25 cellular contexts compared by ENCODE assay signal in the genomic region with DNA sequence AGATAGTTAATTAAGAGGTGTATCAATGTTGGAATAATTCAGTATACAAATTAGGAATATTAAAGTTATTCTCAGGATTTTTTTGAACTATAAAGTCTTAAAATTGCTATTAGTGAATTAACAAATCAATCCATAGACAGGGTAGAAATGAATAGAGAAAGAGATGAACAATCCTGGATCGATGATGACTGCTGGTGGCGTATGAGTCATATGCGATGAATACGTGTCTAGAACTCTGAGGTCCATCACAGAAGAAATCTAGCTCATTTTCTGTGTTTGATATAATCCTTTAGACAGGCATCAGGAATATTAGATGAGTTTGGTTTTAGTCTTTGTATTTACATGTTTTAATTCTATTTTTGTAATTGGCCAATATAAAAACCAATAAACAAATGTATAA.
"Had no signal": no experiment of that assay in that cellular context is flagged by ENCODE, and none has a peak within 500 bp of the region (broad histone marks: within the 10 kb centered on the region; RNA-seq: fewer than 3 reads in every experiment).

No MANE protein-coding gene starts in this region.

- H3K27ac Mint-ChIP-seq: activated CD4-positive, alpha-beta T cell treated with anti-CD3 and anti-CD28 coated beads, Interleukin-2, amount 10 ng/mL, durations not matched to agents 24 days and 14 days; activated CD8-positive, alpha-beta memory T cell treated with anti-CD3 and anti-CD28 coated beads, Interleukin-2, amount 10 ng/mL, durations not matched to agents 7 days and 5 days; activated CD8-positive, alpha-beta T cell treated with anti-CD3 and anti-CD28 coated beads for 36 hours; activated T-helper 1 cell treated with anti-CD3 and anti-CD28 coated beads, Interleukin-12 subunit alpha, Interleukin-12 subunit beta, Interleukin-2, Interleukin-4 antibody, amounts not matched to agents 30 ng/mL and 10 ng/mL and 1 ng/mL, durations not matched to agents 14 hours and 24 hours and 36 hours; endodermal cell; mesothelial cell of epicardium; naive thymus-derived CD8-positive, alpha-beta T cell had no signal

- H3K9me3 ChIP-seq: left lung, spleen, testis had no signal

- ATAC-seq: activated CD8-positive, alpha-beta memory T cell treated with anti-CD3 and anti-CD28 coated beads, Interleukin-2, amount 10 ng/mL, durations not matched to agents 7 days and 5 days; activated CD8-positive, alpha-beta T cell treated with anti-CD3 and anti-CD28 coated beads for 36 hours; left lung; naive thymus-derived CD8-positive, alpha-beta T cell had no signal

- H3K4me3 ChIP-seq: coronary artery, left lung, lung, spleen, testis, uterus had no signal

- H3K36me3 Mint-ChIP-seq: activated CD8-positive, alpha-beta memory T cell treated with anti-CD3 and anti-CD28 coated beads, Interleukin-2, amount 10 ng/mL, durations not matched to agents 7 days and 5 days; activated naive CD4-positive, alpha-beta T cell treated with anti-CD3 and anti-CD28 coated beads, Interleukin-2, amount 50 U/mL, for 24 hours; brain; mesothelial cell of epicardium; naive thymus-derived CD8-positive, alpha-beta T cell had no signal

- H3K4me3 Mint-ChIP-seq: activated CD4-positive, alpha-beta T cell treated with anti-CD3 and anti-CD28 coated beads, Interleukin-2, amount 10 ng/mL, durations not matched to agents 24 days and 14 days; activated CD8-positive, alpha-beta memory T cell treated with anti-CD3 and anti-CD28 coated beads, Interleukin-2, amount 10 ng/mL, durations not matched to agents 7 days and 5 days; activated CD8-positive, alpha-beta T cell treated with anti-CD3 and anti-CD28 coated beads for 36 hours; activated naive CD4-positive, alpha-beta T cell treated with anti-CD3 and anti-CD28 coated beads, Interleukin-2, amount 50 U/mL, for 24 hours; activated T-helper 1 cell treated with anti-CD3 and anti-CD28 coated beads, Interleukin-12 subunit alpha, Interleukin-12 subunit beta, Interleukin-2, Interleukin-4 antibody, amounts not matched to agents 30 ng/mL and 10 ng/mL and 1 ng/mL, durations not matched to agents 14 hours and 24 hours and 36 hours; brain; endodermal cell; mesothelial cell of epicardium; naive thymus-derived CD8-positive, alpha-beta T cell had no signal

- DNase-seq: activated CD4-positive, alpha-beta T cell treated with anti-CD3 and anti-CD28 coated beads, Interleukin-2, amount 10 ng/mL, durations not matched to agents 24 days and 14 days; activated CD8-positive, alpha-beta memory T cell treated with anti-CD3 and anti-CD28 coated beads, Interleukin-2, amount 10 ng/mL, durations not matched to agents 7 days and 5 days; activated CD8-positive, alpha-beta T cell treated with anti-CD3 and anti-CD28 coated beads for 36 hours; activated gamma-delta T cell treated with Interleukin-2 at 50 U/mL for 16 hours; activated T-cell treated with anti-CD3 and anti-CD28 coated beads for 4 hours; anterior cingulate cortex; endodermal cell; erythroblast; foreskin fibroblast; left lung; naive thymus-derived CD8-positive, alpha-beta T cell; retina; spleen; stimulated activated CD4-positive, alpha-beta T cell treated with anti-CD3 and anti-CD28 coated beads, Interleukin-4, amount 100 ng/mL, for 1 hour; stimulated activated naive CD4-positive, alpha-beta T cell; testis; trophoblast cell; uterus had no signal

- H3K9me3 Mint-ChIP-seq: activated CD4-positive, alpha-beta T cell treated with anti-CD3 and anti-CD28 coated beads, Interleukin-2, amount 10 ng/mL, durations not matched to agents 24 days and 14 days; activated CD8-positive, alpha-beta T cell treated with anti-CD3 and anti-CD28 coated beads for 36 hours; activated naive CD4-positive, alpha-beta T cell treated with anti-CD3 and anti-CD28 coated beads, Interleukin-2, amount 50 U/mL, for 24 hours; activated T-helper 1 cell treated with anti-CD3 and anti-CD28 coated beads, Interleukin-12 subunit alpha, Interleukin-12 subunit beta, Interleukin-2, Interleukin-4 antibody, amounts not matched to agents 30 ng/mL and 10 ng/mL and 1 ng/mL, durations not matched to agents 14 hours and 24 hours and 36 hours; brain; endodermal cell; mesothelial cell of epicardium; naive thymus-derived CD8-positive, alpha-beta T cell had no signal

- H3K27me3 Mint-ChIP-seq: activated CD4-positive, alpha-beta T cell treated with anti-CD3 and anti-CD28 coated beads, Interleukin-2, amount 10 ng/mL, durations not matched to agents 24 days and 14 days; activated CD8-positive, alpha-beta memory T cell treated with anti-CD3 and anti-CD28 coated beads, Interleukin-2, amount 10 ng/mL, durations not matched to agents 7 days and 5 days had no signal

- H3K27me3 ChIP-seq: left lung, testis, uterus had no signal

- H3K27ac ChIP-seq: coronary artery, left lung, spleen, testis, uterus, VCaP had no signal

- H3K36me3 ChIP-seq: left lung, spleen, uterus had no signal

- H3K4me1 ChIP-seq: left lung, spleen, testis, uterus had no signal

- H3K4me1 Mint-ChIP-seq: activated CD4-positive, alpha-beta T cell treated with anti-CD3 and anti-CD28 coated beads, Interleukin-2, amount 10 ng/mL, durations not matched to agents 24 days and 14 days; activated CD8-positive, alpha-beta memory T cell treated with anti-CD3 and anti-CD28 coated beads, Interleukin-2, amount 10 ng/mL, durations not matched to agents 7 days and 5 days; activated naive CD4-positive, alpha-beta T cell treated with anti-CD3 and anti-CD28 coated beads, Interleukin-2, amount 50 U/mL, for 24 hours; endodermal cell; mesothelial cell of epicardium; naive thymus-derived CD8-positive, alpha-beta T cell had no signal
